Comparison of ENCODE assay signal across 1 cellular context in genomic region chr17:39404542-39405378, GRCh38.
TF ChIP-seq lines count a peak whose summit lies in the region.

No MANE protein-coding gene starts in this region.

TF ChIP-seq in HCT116, 20 proteins besides CTCF, POLR2A, EP300 and RAD21 (continued from another document):
- TF ChIP-seq REST (IDR thresholded peaks at IDR 0.05; ENCODE audit: low read depth) (no peak), EZH2 (IDR thresholded peaks at IDR 0.05) (no peak), CBX3 (IDR thresholded peaks at IDR 0.05; ENCODE audit: low read depth) (no peak), POLR2AphosphoS5 (IDR thresholded peaks at IDR 0.05; ENCODE audit: low read depth, low read length) (no peak), EGR1 (IDR thresholded peaks at IDR 0.05; ENCODE audit: low read depth) (no peak), ATF3 (IDR thresholded peaks at IDR 0.05) (no peak), MAX (IDR thresholded peaks at IDR 0.05) (no peak)
